1 cellular context compared by ENCODE assay signal in the genomic region with DNA sequence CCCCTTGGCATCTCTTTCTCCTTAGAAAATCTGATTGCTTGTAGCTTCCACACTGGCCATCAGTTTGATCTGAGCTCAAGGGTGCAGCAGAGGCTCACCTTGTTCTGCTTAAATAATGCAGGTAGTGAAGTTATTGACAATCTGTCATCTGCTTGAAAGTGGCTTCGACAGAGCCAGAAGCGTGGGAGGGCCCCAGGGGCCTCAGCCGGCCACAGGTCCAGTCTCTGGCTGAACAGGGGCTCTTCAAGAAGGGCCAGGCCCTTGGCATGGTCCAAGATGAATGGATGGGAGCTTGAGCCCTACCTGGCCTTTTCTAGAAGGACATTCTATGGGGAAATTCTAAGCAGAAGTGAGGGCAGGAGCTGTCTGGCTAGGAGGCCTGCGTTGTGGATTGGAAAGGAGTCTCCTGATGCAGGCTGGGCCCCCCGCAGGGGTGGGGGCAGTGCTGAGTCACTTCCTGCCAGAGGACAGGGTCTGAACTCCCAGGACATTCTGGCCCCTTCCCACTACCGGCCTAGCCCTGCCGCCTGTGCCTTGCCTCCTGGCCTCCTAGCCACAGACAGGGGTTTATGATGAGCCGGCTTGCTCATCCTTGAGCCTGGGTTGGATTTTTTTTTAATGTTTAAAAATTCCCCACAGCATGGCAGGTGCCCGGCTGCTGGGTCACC.
A peak's percentile ranks its signal among the peaks of the same experiment; 100 is the strongest.
TF ChIP-seq lines count a peak whose summit lies in the region.

No MANE protein-coding gene starts in this region.

TF ChIP-seq in WTC11, 78 proteins besides CTCF, POLR2A, EP300 and RAD21 (continued from another document):
- TF ChIP-seq, protein P1, sequence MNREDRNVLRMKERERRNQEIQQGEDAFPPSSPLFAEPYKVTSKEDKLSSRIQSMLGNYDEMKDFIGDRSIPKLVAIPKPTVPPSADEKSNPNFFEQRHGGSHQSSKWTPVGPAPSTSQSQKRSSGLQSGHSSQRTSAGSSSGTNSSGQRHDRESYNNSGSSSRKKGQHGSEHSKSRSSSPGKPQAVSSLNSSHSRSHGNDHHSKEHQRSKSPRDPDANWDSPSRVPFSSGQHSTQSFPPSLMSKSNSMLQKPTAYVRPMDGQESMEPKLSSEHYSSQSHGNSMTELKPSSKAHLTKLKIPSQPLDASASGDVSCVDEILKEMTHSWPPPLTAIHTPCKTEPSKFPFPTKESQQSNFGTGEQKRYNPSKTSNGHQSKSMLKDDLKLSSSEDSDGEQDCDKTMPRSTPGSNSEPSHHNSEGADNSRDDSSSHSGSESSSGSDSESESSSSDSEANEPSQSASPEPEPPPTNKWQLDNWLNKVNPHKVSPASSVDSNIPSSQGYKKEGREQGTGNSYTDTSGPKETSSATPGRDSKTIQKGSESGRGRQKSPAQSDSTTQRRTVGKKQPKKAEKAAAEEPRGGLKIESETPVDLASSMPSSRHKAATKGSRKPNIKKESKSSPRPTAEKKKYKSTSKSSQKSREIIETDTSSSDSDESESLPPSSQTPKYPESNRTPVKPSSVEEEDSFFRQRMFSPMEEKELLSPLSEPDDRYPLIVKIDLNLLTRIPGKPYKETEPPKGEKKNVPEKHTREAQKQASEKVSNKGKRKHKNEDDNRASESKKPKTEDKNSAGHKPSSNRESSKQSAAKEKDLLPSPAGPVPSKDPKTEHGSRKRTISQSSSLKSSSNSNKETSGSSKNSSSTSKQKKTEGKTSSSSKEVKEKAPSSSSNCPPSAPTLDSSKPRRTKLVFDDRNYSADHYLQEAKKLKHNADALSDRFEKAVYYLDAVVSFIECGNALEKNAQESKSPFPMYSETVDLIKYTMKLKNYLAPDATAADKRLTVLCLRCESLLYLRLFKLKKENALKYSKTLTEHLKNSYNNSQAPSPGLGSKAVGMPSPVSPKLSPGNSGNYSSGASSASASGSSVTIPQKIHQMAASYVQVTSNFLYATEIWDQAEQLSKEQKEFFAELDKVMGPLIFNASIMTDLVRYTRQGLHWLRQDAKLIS (CRISPR knock-in tag; IDR thresholded peaks at IDR 0.05; ENCODE audit: borderline replicate concordance), result no peak
- TF ChIP-seq NR1H2 (CRISPR knock-in tag; IDR thresholded peaks at IDR 0.05) (no peak), NFE2L1 (CRISPR knock-in tag; IDR thresholded peaks at IDR 0.05) (peak; percentile 97), HMGA2 (CRISPR knock-in tag; IDR thresholded peaks at IDR 0.05) (no peak), ZNF396 (CRISPR knock-in tag; IDR thresholded peaks at IDR 0.05; ENCODE audit: borderline replicate concordance) (no peak), OVOL2 (CRISPR knock-in tag; IDR thresholded peaks at IDR 0.05; ENCODE audit: borderline replicate concordance) (no peak), JUN (CRISPR knock-in tag; IDR thresholded peaks at IDR 0.05) (no peak)
- TF ChIP-seq, protein P2, sequence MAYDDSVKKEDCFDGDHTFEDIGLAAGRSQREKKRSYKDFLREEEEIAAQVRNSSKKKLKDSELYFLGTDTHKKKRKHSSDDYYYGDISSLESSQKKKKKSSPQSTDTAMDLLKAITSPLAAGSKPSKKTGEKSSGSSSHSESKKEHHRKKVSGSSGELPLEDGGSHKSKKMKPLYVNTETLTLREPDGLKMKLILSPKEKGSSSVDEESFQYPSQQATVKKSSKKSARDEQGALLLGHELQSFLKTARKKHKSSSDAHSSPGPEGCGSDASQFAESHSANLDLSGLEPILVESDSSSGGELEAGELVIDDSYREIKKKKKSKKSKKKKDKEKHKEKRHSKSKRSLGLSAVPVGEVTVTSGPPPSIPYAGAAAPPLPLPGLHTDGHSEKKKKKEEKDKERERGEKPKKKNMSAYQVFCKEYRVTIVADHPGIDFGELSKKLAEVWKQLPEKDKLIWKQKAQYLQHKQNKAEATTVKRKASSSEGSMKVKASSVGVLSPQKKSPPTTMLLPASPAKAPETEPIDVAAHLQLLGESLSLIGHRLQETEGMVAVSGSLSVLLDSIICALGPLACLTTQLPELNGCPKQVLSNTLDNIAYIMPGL (CRISPR knock-in tag; IDR thresholded peaks at IDR 0.05), result no peak
- TF ChIP-seq, protein P3, sequence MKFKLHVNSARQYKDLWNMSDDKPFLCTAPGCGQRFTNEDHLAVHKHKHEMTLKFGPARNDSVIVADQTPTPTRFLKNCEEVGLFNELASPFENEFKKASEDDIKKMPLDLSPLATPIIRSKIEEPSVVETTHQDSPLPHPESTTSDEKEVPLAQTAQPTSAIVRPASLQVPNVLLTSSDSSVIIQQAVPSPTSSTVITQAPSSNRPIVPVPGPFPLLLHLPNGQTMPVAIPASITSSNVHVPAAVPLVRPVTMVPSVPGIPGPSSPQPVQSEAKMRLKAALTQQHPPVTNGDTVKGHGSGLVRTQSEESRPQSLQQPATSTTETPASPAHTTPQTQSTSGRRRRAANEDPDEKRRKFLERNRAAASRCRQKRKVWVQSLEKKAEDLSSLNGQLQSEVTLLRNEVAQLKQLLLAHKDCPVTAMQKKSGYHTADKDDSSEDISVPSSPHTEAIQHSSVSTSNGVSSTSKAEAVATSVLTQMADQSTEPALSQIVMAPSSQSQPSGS (CRISPR knock-in tag; IDR thresholded peaks at IDR 0.05; ENCODE audit: borderline replicate concordance, low read depth), result no peak
